28 cellular contexts compared by ENCODE assay signal in genomic region chr16:53642094-53642493, GRCh38.
"Had no signal": no experiment of that assay in that cellular context is flagged by ENCODE, and none has a peak within 500 bp of the region (broad histone marks: within the 10 kb centered on the region; RNA-seq: fewer than 3 reads in every experiment).

No MANE protein-coding gene starts in this region.

- H3K4me2 ChIP-seq: KMS-11 had no signal

- H3K27ac Mint-ChIP-seq: activated CD4-positive, alpha-beta memory T cell treated with anti-CD3 and anti-CD28 coated beads for 36 hours; activated CD4-positive, alpha-beta T cell treated with anti-CD3 and anti-CD28 coated beads, Interleukin-2, amount 10 ng/mL, durations not matched to agents 7 days and 5 days; activated naive CD4-positive, alpha-beta T cell treated with anti-CD3 and anti-CD28 coated beads for 36 hours; activated naive CD8-positive, alpha-beta T cell; activated T-helper 17 cell treated with anti-CD3 and anti-CD28 coated beads, Interleukin-2, amount 50 U/mL, for 72 hours; T-cell had no signal

- H3K9ac ChIP-seq: KMS-11 had no signal

- H3K27me3 Mint-ChIP-seq: activated CD4-positive, alpha-beta memory T cell treated with anti-CD3 and anti-CD28 coated beads for 36 hours; activated CD4-positive, alpha-beta T cell treated with anti-CD3 and anti-CD28 coated beads, Interleukin-2, amount 10 ng/mL, durations not matched to agents 7 days and 5 days; activated naive CD8-positive, alpha-beta T cell; activated T-helper 17 cell treated with anti-CD3 and anti-CD28 coated beads, Interleukin-2, amount 50 U/mL, for 72 hours; central memory CD8-positive, alpha-beta T cell; T-cell had no signal

- H3K27me3 ChIP-seq: MG63 had no signal

- H3K27ac ChIP-seq: KMS-11, SK-N-MC, VCaP had no signal

- DNase-seq: activated CD4-positive, alpha-beta memory T cell treated with anti-CD3 and anti-CD28 coated beads for 36 hours; activated CD4-positive, alpha-beta T cell treated with anti-CD3 and anti-CD28 coated beads, Interleukin-2, amount 10 ng/mL, durations not matched to agents 7 days and 5 days; activated CD4-positive, CD25-positive, alpha-beta regulatory T cell; activated CD8-positive, alpha-beta memory T cell treated with anti-CD3 and anti-CD28 coated beads for 24 hours; activated gamma-delta T cell; activated naive CD4-positive, alpha-beta T cell treated with anti-CD3 and anti-CD28 coated beads for 36 hours; activated T-cell treated with anti-CD3 and anti-CD28 coated beads for 4 hours; activated T-cell treated with anti-CD3 and anti-CD28 coated beads, Interleukin-2, amount 50 U/mL, for 48 hours; MG63; MV-4-11; NCI-H1092 treated with DMSO at 0.1 percent for 48 hours; NCI-H1417 treated with DMSO at 0.1 percent for 48 hours; NCI-H187; NCI-H2081; NCI-H446; NCI-H524; RPMI8226; T-cell; T-helper 2 cell; T1000 had no signal

- H3K4me3 Mint-ChIP-seq: activated CD4-positive, alpha-beta memory T cell treated with anti-CD3 and anti-CD28 coated beads for 36 hours; activated CD4-positive, alpha-beta T cell treated with anti-CD3 and anti-CD28 coated beads, Interleukin-2, amount 10 ng/mL, durations not matched to agents 7 days and 5 days; activated naive CD4-positive, alpha-beta T cell treated with anti-CD3 and anti-CD28 coated beads for 36 hours; activated naive CD8-positive, alpha-beta T cell; activated T-helper 17 cell treated with anti-CD3 and anti-CD28 coated beads, Interleukin-2, amount 50 U/mL, for 72 hours; central memory CD8-positive, alpha-beta T cell; T-cell had no signal

- ATAC-seq: activated T-helper 17 cell treated with anti-CD3 and anti-CD28 coated beads, Interleukin-2, amount 50 U/mL, for 72 hours; Right ventricle myocardium inferior; T-cell had no signal

- FAIRE-seq: TTC549 had no signal

- H3K4me3 ChIP-seq: MG63, SK-N-MC had no signal

- H3K4me1 Mint-ChIP-seq: activated CD4-positive, alpha-beta T cell treated with anti-CD3 and anti-CD28 coated beads, Interleukin-2, amount 10 ng/mL, durations not matched to agents 7 days and 5 days; activated T-helper 17 cell treated with anti-CD3 and anti-CD28 coated beads, Interleukin-2, amount 50 U/mL, for 72 hours; central memory CD8-positive, alpha-beta T cell; T-cell had no signal
